ENCODE assay signal across 1 cellular context in the genomic region with DNA sequence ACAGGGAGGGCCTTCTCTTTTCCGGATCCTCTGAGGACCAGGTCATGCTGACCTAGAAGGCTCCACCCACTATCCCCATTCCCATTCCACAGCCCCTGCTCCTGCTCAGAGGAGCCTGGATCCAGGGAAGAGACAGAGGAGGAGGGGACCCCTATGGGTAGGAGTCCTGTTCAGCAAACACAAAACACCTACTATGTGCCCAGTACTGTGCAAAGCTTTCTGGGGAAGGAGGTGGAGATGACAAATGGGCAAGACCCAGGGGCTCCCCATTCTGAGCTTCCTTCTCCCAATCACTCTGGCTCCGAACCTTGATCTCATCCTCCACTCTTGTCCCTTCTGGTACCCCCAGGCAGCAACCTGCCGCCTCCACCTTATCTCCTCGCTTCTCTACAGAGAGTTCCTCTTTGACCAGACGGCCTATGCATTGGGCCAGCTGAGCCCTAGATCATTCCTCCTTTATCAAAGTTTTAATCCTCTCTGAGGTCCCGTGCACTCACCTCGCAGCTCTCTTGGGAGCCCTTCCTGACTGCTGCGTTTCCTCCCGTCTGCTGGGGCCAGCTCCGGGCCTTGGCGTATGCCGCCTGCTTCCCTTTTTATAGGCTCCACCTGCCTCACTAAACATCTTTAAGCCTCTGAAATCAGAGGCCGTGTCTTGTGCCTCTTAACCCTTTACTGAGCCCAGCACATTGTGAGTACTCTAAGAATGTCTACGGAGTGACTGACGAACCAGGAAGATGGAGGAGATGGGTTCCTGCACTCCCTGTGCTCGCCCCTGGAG.
TF ChIP-seq lines count a peak whose summit lies in the region.

No MANE protein-coding gene starts in this region.

TF ChIP-seq in GM23338, 12 proteins besides CTCF, POLR2A, EP300 and RAD21 (continued from another document):
- TF ChIP-seq, protein P1, sequence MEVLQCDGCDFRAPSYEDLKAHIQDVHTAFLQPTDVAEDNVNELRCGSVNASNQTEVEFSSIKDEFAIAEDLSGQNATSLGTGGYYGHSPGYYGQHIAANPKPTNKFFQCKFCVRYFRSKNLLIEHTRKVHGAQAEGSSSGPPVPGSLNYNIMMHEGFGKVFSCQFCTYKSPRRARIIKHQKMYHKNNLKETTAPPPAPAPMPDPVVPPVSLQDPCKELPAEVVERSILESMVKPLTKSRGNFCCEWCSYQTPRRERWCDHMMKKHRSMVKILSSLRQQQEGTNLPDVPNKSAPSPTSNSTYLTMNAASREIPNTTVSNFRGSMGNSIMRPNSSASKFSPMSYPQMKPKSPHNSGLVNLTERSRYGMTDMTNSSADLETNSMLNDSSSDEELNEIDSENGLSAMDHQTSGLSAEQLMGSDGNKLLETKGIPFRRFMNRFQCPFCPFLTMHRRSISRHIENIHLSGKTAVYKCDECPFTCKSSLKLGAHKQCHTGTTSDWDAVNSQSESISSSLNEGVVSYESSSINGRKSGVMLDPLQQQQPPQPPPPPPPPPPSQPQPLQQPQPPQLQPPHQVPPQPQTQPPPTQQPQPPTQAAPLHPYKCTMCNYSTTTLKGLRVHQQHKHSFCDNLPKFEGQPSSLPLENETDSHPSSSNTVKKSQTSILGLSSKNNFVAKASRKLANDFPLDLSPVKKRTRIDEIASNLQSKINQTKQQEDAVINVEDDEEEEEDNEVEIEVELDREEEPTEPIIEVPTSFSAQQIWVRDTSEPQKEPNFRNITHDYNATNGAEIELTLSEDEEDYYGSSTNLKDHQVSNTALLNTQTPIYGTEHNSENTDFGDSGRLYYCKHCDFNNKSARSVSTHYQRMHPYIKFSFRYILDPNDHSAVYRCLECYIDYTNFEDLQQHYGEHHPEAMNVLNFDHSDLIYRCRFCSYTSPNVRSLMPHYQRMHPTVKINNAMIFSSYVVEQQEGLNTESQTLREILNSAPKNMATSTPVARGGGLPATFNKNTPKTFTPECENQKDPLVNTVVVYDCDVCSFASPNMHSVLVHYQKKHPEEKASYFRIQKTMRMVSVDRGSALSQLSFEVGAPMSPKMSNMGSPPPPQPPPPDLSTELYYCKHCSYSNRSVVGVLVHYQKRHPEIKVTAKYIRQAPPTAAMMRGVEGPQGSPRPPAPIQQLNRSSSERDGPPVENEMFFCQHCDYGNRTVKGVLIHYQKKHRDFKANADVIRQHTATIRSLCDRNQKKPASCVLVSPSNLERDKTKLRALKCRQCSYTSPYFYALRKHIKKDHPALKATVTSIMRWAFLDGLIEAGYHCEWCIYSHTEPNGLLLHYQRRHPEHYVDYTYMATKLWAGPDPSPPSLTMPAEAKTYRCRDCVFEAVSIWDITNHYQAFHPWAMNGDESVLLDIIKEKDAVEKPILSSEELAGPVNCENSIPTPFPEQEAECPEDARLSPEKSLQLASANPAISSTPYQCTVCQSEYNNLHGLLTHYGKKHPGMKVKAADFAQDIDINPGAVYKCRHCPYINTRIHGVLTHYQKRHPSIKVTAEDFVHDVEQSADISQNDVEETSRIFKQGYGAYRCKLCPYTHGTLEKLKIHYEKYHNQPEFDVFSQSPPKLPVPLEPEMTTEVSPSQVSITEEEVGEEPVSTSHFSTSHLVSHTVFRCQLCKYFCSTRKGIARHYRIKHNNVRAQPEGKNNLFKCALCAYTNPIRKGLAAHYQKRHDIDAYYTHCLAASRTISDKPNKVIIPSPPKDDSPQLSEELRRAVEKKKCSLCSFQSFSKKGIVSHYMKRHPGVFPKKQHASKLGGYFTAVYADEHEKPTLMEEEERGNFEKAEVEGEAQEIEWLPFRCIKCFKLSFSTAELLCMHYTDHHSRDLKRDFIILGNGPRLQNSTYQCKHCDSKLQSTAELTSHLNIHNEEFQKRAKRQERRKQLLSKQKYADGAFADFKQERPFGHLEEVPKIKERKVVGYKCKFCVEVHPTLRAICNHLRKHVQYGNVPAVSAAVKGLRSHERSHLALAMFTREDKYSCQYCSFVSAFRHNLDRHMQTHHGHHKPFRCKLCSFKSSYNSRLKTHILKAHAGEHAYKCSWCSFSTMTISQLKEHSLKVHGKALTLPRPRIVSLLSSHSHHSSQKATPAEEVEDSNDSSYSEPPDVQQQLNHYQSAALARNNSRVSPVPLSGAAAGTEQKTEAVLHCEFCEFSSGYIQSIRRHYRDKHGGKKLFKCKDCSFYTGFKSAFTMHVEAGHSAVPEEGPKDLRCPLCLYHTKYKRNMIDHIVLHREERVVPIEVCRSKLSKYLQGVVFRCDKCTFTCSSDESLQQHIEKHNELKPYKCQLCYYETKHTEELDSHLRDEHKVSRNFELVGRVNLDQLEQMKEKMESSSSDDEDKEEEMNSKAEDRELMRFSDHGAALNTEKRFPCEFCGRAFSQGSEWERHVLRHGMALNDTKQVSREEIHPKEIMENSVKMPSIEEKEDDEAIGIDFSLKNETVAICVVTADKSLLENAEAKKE (CRISPR knock-in tag; IDR thresholded peaks at IDR 0.05): no peak
